In the genomic region with DNA sequence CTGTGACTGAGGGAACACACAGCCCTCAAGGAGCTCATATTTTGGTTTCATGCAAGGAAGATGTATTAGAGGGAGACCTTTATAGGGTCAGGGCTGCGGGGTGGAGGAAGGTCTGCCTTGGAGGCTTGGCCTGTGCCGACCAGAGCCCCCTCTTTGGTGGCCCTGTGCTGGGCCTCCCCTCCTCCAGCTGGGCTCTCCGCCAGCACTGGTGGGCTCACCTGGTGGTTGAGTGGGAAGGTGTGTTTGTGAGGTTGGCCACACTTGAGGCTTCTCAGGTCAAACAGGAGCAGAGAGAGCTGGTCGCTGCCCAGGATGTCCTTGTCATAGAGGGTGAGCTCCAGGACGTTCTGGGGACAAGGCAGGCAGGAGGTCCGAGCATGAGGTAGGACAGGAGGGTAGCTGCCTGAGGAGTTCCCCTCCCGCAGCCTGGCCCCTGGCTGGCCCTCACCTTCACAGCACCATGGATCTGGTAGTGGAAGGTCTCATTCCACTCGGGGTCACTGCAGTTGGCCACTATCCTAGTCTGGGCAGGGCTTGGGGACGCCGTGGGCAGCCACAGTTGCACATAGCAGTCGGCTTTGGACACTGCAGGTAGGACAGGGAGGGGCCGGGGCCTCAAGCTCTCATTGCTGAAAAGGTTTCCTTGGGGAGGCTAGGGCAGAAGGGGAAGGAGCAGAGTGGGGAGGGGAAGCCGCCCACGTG, we compare ENCODE assay signal across 16 cellular contexts. TPM values are rescaled to one million over a fixed set of nuclear protein-coding genes. Genes with fewer than 3 reads are reported as not detected.
DNase-seq lines count a peak whose midpoint lies in the region; ATAC-seq and TF ChIP-seq lines count a peak whose summit lies in the region.
"Had no signal": no experiment of that assay in that cellular context is flagged by ENCODE, and none has a peak within 500 bp of the region (broad histone marks: within the 10 kb centered on the region; RNA-seq: fewer than 3 reads in every experiment).

No MANE protein-coding gene starts in this region.

- H3K4me1 Mint-ChIP-seq in progenitor cell of endocrine pancreas (ENCODE audit: low read depth) (peaks cover 10% of the 10 kb centered on the region), neural progenitor cell (no peaks in the 10 kb centered on the region)

- H3K4me3 Mint-ChIP-seq in progenitor cell of endocrine pancreas (ENCODE audit: low read depth) (no peak overlapping the region), neural progenitor cell (no peak overlapping the region)
- H3K4me3 Mint-ChIP-seq: CD4-positive, alpha-beta T cell had no signal

- H3K27me3 ChIP-seq in heart left ventricle (no peaks in the 10 kb centered on the region), upper lobe of left lung (no peaks in the 10 kb centered on the region), neural progenitor cell (no peaks in the 10 kb centered on the region)

- peak overlapping the region; percentile 23 for H3K27ac Mint-ChIP-seq in progenitor cell of endocrine pancreas
- no peak overlapping the region for H3K27ac Mint-ChIP-seq in neural progenitor cell
- H3K27ac Mint-ChIP-seq: CD4-positive, alpha-beta T cell had no signal

- no peaks in the 10 kb centered on the region for H4K20me1 ChIP-seq in neural progenitor cell (ENCODE audit: low read depth)

- no peaks in the 10 kb centered on the region for H3K79me2 ChIP-seq in neural progenitor cell (ENCODE audit: low read depth)

- H3K36me3 Mint-ChIP-seq in progenitor cell of endocrine pancreas (ENCODE audit: insufficient read depth) (no peaks in the 10 kb centered on the region), neural progenitor cell (peaks cover 4% of the 10 kb centered on the region)

- H3K9me3 Mint-ChIP-seq in progenitor cell of endocrine pancreas (ENCODE audit: low read depth), result no peaks in the 10 kb centered on the region
- H3K9me3 Mint-ChIP-seq in neural progenitor cell, result no peaks in the 10 kb centered on the region
- H3K9me3 Mint-ChIP-seq: CD4-positive, alpha-beta T cell had no signal

- H3K4me3 ChIP-seq in heart left ventricle (no peak overlapping the region), upper lobe of left lung (peak overlapping the region in 3 of 4 donors; percentile 37 to 49 (median 49)), neural progenitor cell (no peak overlapping the region)

- H3K4me2 ChIP-seq in neural progenitor cell, result no peak overlapping the region

- TF ChIP-seq EP300 in upper lobe of left lung (IDR thresholded peaks at IDR 0.05), result no peak

- H3K9me3 ChIP-seq in heart left ventricle (no peaks in the 10 kb centered on the region), upper lobe of left lung (no peaks in the 10 kb centered on the region), neural progenitor cell (ENCODE audit: low read depth) (no peaks in the 10 kb centered on the region)

- no peak overlapping the region for H2AFZ ChIP-seq in neural progenitor cell (replicated peaks)

- H3K9ac ChIP-seq in neural progenitor cell, result no peak overlapping the region

- H3K36me3 ChIP-seq in heart left ventricle (peaks cover 0 to 5% (median 0%) of the 10 kb centered on the region in 9 donors), upper lobe of left lung (peaks cover 0 to 4% (median 2%) of the 10 kb centered on the region in 4 donors), neural progenitor cell (no peaks in the 10 kb centered on the region)

- intact Hi-C loops in cardiac septum (cut with DNase I) (no loop called here), heart left ventricle (cut with DNase I) (no loop called here), posterior vena cava (cut with DNase I) (no loop called here)

- no peaks in the 10 kb centered on the region for H3F3A ChIP-seq in neural progenitor cell (ENCODE audit: low read depth)

- TF ChIP-seq POLR2A in heart left ventricle (IDR thresholded peaks at IDR 0.05) (no peak), upper lobe of left lung (IDR thresholded peaks at IDR 0.05) (no peak)

- ATAC-seq in heart left ventricle (no peak), upper lobe of left lung (ENCODE audit: low FRiP score in 2 of 2) (peak in 1 of 2 donors; percentile 5)
- ATAC-seq: Panc1 had no signal

- no peak for TF ChIP-seq CTCF in heart left ventricle (IDR thresholded peaks at IDR 0.05)
- no peak for TF ChIP-seq CTCF in progenitor cell of endocrine pancreas (IDR thresholded peaks at IDR 0.05; ENCODE audit: unreplicated experiment)
- no peak for TF ChIP-seq CTCF in upper lobe of left lung (IDR thresholded peaks at IDR 0.05)
- TF ChIP-seq CTCF in neural progenitor cell (IDR thresholded peaks at IDR 0.05), result no peak

- peak overlapping the region in 1 of 12 donors; percentile 23 for H3K27ac ChIP-seq in heart left ventricle
- peak overlapping the region in 3 of 4 donors; percentile 65 to 77 (median 72) for H3K27ac ChIP-seq in upper lobe of left lung
- no peak overlapping the region for H3K27ac ChIP-seq in neural progenitor cell

- DNase-seq in cardiac septum (ENCODE audit: low spot score) (peak; percentile 65), heart left ventricle (no peak), islet precursor cell (peak; percentile 35), progenitor cell of endocrine pancreas (ENCODE audit: low spot score, unreplicated experiment) (no peak), upper lobe of left lung (peak; percentile 59 to 71), posterior vena cava (ENCODE audit: low spot score) (no peak), HUDEP-2 (lab: John Stamatoyannopoulos, UW; ENCODE audit: unreplicated experiment in 76 of 76) (no peak), neural progenitor cell (ENCODE audit: low spot score) (no peak)
- DNase-seq: Calu3; CD4-positive, alpha-beta T cell; IMR-90; Kasumi-1; NCI-H1930; NCI-H82 had no signal

- H3K27me3 Mint-ChIP-seq in progenitor cell of endocrine pancreas (peaks cover 4% of the 10 kb centered on the region), neural progenitor cell (ENCODE audit: insufficient read depth, low read depth) (peaks cover 7% of the 10 kb centered on the region)
- H3K27me3 Mint-ChIP-seq: CD4-positive, alpha-beta T cell had no signal

- WGBS in heart left ventricle, 4 donors, result 68 to 77% (median 72%) methylated on average over 12 to 14 of the region's 14 CpGs
- WGBS in upper lobe of left lung, 2 donors, result 70 to 87% methylated on average over 10 to 14 of the region's 14 CpGs

- H3K4me1 ChIP-seq in heart left ventricle, result peaks cover 0 to 56% (median 17%) of the 10 kb centered on the region in 12 donors
- peaks cover 13 to 44% (median 33%) of the 10 kb centered on the region in 4 donors for H3K4me1 ChIP-seq in upper lobe of left lung
- H3K4me1 ChIP-seq in neural progenitor cell, result no peaks in the 10 kb centered on the region

RNA-seq across cellular contexts. Expression of a gene that starts 2.4 kb away (rescaled TPM):
- total RNA-seq in cardiac septum (0.48 TPM), heart left ventricle (1 to 10 TPM in 6 of 9 donors, under 1 TPM in 3; 0.09 to 9.0 (median 1.4) TPM), progenitor cell of endocrine pancreas (0.60 and 0.87 TPM in 2 replicates), upper lobe of left lung (100 to 1,000 TPM in 3 of 6 donors, 10 to 100 TPM in 3; 57.8 to 162 (median 99.8) TPM), posterior vena cava (not detected), neural progenitor cell (ENCODE audit: low replicate concordance) (not detected in 2 replicates)
- 1 to 10 TPM in 1 of 2 donors, under 1 TPM in 1; 0.10 to 3.2 TPM for polyA plus RNA-seq in heart left ventricle
- total RNA-seq: CD4-positive, alpha-beta T cell; IMR-90; NCI-H460 had no signal
- polyA plus RNA-seq: IMR-90 had no signal

RNA-seq across cellular contexts. Expression of a gene that starts 54.1 kb away (rescaled TPM):
- total RNA-seq in cardiac septum, result 49.3 TPM
- 10 to 100 TPM; 37.1 to 59.9 (median 48.2) TPM for total RNA-seq in heart left ventricle
- polyA plus RNA-seq in heart left ventricle, result 10 to 100 TPM; 33.8 to 33.9 TPM
- total RNA-seq in progenitor cell of endocrine pancreas, result 85.4 and 88.9 TPM in 2 replicates
- 100 to 1,000 TPM in 1 of 6 donors, 10 to 100 TPM in 5; 56.4 to 325 (median 85.3) TPM for total RNA-seq in upper lobe of left lung
- total RNA-seq in posterior vena cava, result 10 to 100 TPM; 48.4 to 58.0 TPM
- total RNA-seq in neural progenitor cell (ENCODE audit: low replicate concordance), result 55.3 and 66.9 TPM in 2 replicates

RNA-seq across cellular contexts. Expression of a gene that starts 59.7 kb away (rescaled TPM):
- total RNA-seq in cardiac septum (not detected), heart left ventricle (not detected), progenitor cell of endocrine pancreas (not detected in 2 replicates), upper lobe of left lung (not detected), posterior vena cava (not detected), neural progenitor cell (ENCODE audit: low replicate concordance) (not detected in 2 replicates)
- not detected for polyA plus RNA-seq in heart left ventricle
- total RNA-seq: Calu3; CD4-positive, alpha-beta T cell; IMR-90; NCI-H460 had no signal
- polyA plus RNA-seq: IMR-90 had no signal

Comparison
In these comparisons a context has a peak if more than half of its experiments do, and no peak if none do; other contexts are left out.
1. DNase-seq: peak in cardiac septum (single experiment), islet precursor cell (single experiment) and upper lobe of left lung (2 of 2); none in heart left ventricle (0 of 5), progenitor cell of endocrine pancreas (single experiment), posterior vena cava (single experiment), HUDEP-2 (0 of 76) and neural progenitor cell (single experiment).
2. H3K4me3 ChIP-seq: peak in upper lobe of left lung (3 of 4); none in heart left ventricle (0 of 12) and neural progenitor cell (single experiment).
3. RNA of a gene that starts 2.4 kb away (total RNA-seq): 57.8 to 162 TPM in upper lobe of left lung; 0.09 to 9.0 TPM in heart left ventricle, 0.60 to 0.87 TPM in progenitor cell of endocrine pancreas, 0.48 TPM in cardiac septum (single experiment), not detected in posterior vena cava and not detected in neural progenitor cell; every median in the first group is over 4 times any median in the second.